9 cellular contexts compared by ENCODE assay signal in the genomic region with DNA sequence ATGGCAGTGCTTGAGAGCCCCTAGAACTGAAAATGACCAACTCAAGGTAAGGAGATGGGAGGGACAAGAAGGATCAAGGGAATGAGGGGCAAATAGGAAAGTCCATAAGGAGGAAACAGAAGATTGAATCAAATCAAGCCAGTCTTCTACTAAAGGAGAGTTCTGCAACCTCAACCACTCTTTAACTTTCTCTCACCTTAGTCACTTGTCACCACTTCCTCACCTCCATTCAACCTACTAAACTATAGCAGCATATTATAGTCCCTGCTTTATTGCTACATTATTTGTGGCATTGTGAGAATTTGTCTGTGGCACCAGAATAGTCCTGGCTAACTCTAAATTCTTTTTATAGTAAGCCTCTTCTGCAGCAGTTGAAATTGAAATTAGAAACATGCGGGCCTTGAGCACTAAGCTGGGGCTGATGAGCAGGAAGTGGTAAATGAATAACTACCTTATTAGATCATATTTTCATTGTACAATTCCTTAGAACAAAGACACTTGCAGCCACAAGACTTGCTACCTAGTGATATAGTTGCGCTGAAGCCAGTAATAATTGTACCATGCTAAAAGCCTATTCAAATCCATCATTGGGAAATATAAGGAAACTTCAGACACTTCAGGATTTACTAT.
DNase-seq lines count a peak whose midpoint lies in the region; ATAC-seq and TF ChIP-seq lines count a peak whose summit lies in the region.
"Had no signal": no experiment of that assay in that cellular context is flagged by ENCODE, and none has a peak within 500 bp of the region (broad histone marks: within the 10 kb centered on the region; RNA-seq: fewer than 3 reads in every experiment).

No MANE protein-coding gene starts in this region.

- H3K27me3 Mint-ChIP-seq in activated CD4-positive, alpha-beta T cell treated with anti-CD3 and anti-CD28 coated beads, Interleukin-2, amount 10 ng/mL, durations not matched to agents 7 days and 5 days = no peaks in the 10 kb centered on the region

- H3K27ac ChIP-seq in DND-41 (ENCODE audit: low read length) (peak overlapping the region; percentile 59; the same call in 1 of the 2 replicates), MM.1S (ENCODE audit: low read length) (no peak overlapping the region), sigmoid colon (no peak overlapping the region)

- no peak overlapping the region for H3K4me3 Mint-ChIP-seq in activated CD4-positive, alpha-beta T cell treated with anti-CD3 and anti-CD28 coated beads, Interleukin-2, amount 10 ng/mL, durations not matched to agents 7 days and 5 days

- peaks cover 13% of the 10 kb centered on the region; the same call in 1 of the 2 replicates for H3F3A ChIP-seq in MM.1S (ENCODE audit: insufficient read depth, low read length)

- H3K9me3 Mint-ChIP-seq in activated CD4-positive, alpha-beta T cell treated with anti-CD3 and anti-CD28 coated beads, Interleukin-2, amount 10 ng/mL, durations not matched to agents 7 days and 5 days = no peaks in the 10 kb centered on the region

- POLR2A ChIA-PET in activated CD4-positive, alpha-beta T cell treated with anti-CD3 and anti-CD28 coated beads, Interleukin-2, amount 10 ng/mL, durations not matched to agents 7 days and 5 days (lab: Charles Lee) = no interaction called here

- H3K36me3 ChIP-seq in DND-41 (ENCODE audit: insufficient read depth, low read length) (no peaks in the 10 kb centered on the region), MM.1S (replicated peaks; ENCODE audit: insufficient read depth, low read length) (no peaks in the 10 kb centered on the region), sigmoid colon (no peaks in the 10 kb centered on the region)

- H2AFZ ChIP-seq in DND-41 (ENCODE audit: low read depth, low read length) = no peak overlapping the region
- H2AFZ ChIP-seq in MM.1S (ENCODE audit: low read length) = no peak overlapping the region

- H3K4me2 ChIP-seq in DND-41 (ENCODE audit: insufficient read depth, low read length) (0 out of 2 replicates have a peak overlapping the region, but pooled peaks have one; percentile 20), MM.1S (ENCODE audit: low read depth, low read length) (peak overlapping the region; percentile 34)

- DNase-seq in DND-41 = peak; percentile 39
- DNase-seq in MM.1S = peak; percentile 74
- DNase-seq in fibroblast of the aortic adventitia (ENCODE audit: low read depth) = peak; percentile 8
- DNase-seq in sigmoid colon = no peak
- DNase-seq in sciatic nerve (ENCODE audit: low spot score) = no peak
- DNase-seq in activated CD4-positive, alpha-beta T cell treated with anti-CD3 and anti-CD28 coated beads, Interleukin-2, amount 10 ng/mL, durations not matched to agents 7 days and 5 days = no peak
- DNase-seq: DMS79 had no signal

- intact Hi-C loops in sigmoid colon (cut with DNase I) (no loop called here), sciatic nerve (cut with DNase I) (no loop called here)

- no peaks in the 10 kb centered on the region for H3K9me3 ChIP-seq in DND-41 (ENCODE audit: insufficient read depth, low read length, severe bottlenecking)
- H3K9me3 ChIP-seq in MM.1S (replicated peaks; ENCODE audit: insufficient read depth, low read length) = no peaks in the 10 kb centered on the region
- H3K9me3 ChIP-seq in sigmoid colon = no peaks in the 10 kb centered on the region

- TF ChIP-seq CTCF in DND-41 (IDR thresholded peaks at IDR 0.05; ENCODE audit: borderline replicate concordance, extremely low read depth, low read length, poor library complexity, severe bottlenecking) (no peak), MM.1S (IDR thresholded peaks at IDR 0.05; ENCODE audit: low read length) (no peak), fibroblast of the aortic adventitia (IDR thresholded peaks at IDR 0.05; ENCODE audit: insufficient read depth, low read length) (no peak), sigmoid colon (IDR thresholded peaks at IDR 0.05) (no peak)

- H3K9ac ChIP-seq in DND-41 (ENCODE audit: low read depth, low read length) (no peak overlapping the region; the same call in 1 of the 2 replicates), MM.1S (ENCODE audit: low read length) (no peak overlapping the region)

- H3K36me3 Mint-ChIP-seq in activated CD4-positive, alpha-beta T cell treated with anti-CD3 and anti-CD28 coated beads, Interleukin-2, amount 10 ng/mL, durations not matched to agents 7 days and 5 days (ENCODE audit: low read depth) = no peaks in the 10 kb centered on the region

- peaks cover 14% of the 10 kb centered on the region for H3K4me1 Mint-ChIP-seq in activated CD4-positive, alpha-beta T cell treated with anti-CD3 and anti-CD28 coated beads, Interleukin-2, amount 10 ng/mL, durations not matched to agents 7 days and 5 days

- WGBS in sigmoid colon, 2 donors = 22 to 28% methylated on average over 2 of the region's 2 CpGs

- TF ChIP-seq POLR2A in sigmoid colon (IDR thresholded peaks at IDR 0.05) = no peak

- H3K4me1 ChIP-seq in DND-41 (ENCODE audit: insufficient read depth, low read length) (peaks cover 36% of the 10 kb centered on the region), MM.1S (ENCODE audit: low read length) (peaks cover 31% of the 10 kb centered on the region), sigmoid colon (no peaks in the 10 kb centered on the region)

- no peak for TF ChIP-seq EP300 in sigmoid colon (IDR thresholded peaks at IDR 0.05)

- H3K79me2 ChIP-seq in DND-41 (ENCODE audit: insufficient read depth, low read length) = no peaks in the 10 kb centered on the region
- H3K79me2 ChIP-seq in MM.1S (ENCODE audit: low read length) = no peaks in the 10 kb centered on the region

- no peaks in the 10 kb centered on the region for H3K9me2 ChIP-seq in MM.1S (replicated peaks; ENCODE audit: insufficient read depth, low read length)

- H3K4me3 ChIP-seq in DND-41 (ENCODE audit: low read depth in 1 of 2, low read length in 2 of 2) (no peak overlapping the region), MM.1S (ENCODE audit: low read length) (no peak overlapping the region), fibroblast of the aortic adventitia (ENCODE audit: low read depth, low read length) (no peak overlapping the region), sigmoid colon (no peak overlapping the region)

- ATAC-seq in DND-41 (ENCODE audit: insufficient read depth, low read depth) (peak; percentile 91), GM21390 (IDR thresholded peaks at IDR 0.05; ENCODE audit: unreplicated experiment) (peak; percentile 88), sciatic nerve (no peak), GM18502 (IDR thresholded peaks at IDR 0.05; ENCODE audit: poor library complexity, unreplicated experiment) (no peak)

- H3K27me3 ChIP-seq in DND-41 (ENCODE audit: insufficient read depth, low read length, poor library complexity) = no peaks in the 10 kb centered on the region
- peaks cover 4% of the 10 kb centered on the region; the same call in 1 of the 2 replicates for H3K27me3 ChIP-seq in MM.1S (replicated peaks; ENCODE audit: insufficient read depth, low read length)
- no peaks in the 10 kb centered on the region for H3K27me3 ChIP-seq in sigmoid colon

- no peaks in the 10 kb centered on the region for H4K20me1 ChIP-seq in DND-41 (ENCODE audit: insufficient read depth, low read length)
- no peaks in the 10 kb centered on the region for H4K20me1 ChIP-seq in MM.1S (ENCODE audit: insufficient read depth, low read length)

- no peak overlapping the region for H3K27ac Mint-ChIP-seq in activated CD4-positive, alpha-beta T cell treated with anti-CD3 and anti-CD28 coated beads, Interleukin-2, amount 10 ng/mL, durations not matched to agents 7 days and 5 days

- CTCF ChIA-PET in activated CD4-positive, alpha-beta T cell treated with anti-CD3 and anti-CD28 coated beads, Interleukin-2, amount 10 ng/mL, durations not matched to agents 7 days and 5 days (lab: Charles Lee) = no interaction called here

Comparison
In these comparisons a context has a peak if more than half of its experiments do, and no peak if none do; other contexts are left out.
1. ATAC-seq: peak in DND-41 (single experiment) and GM21390 (single experiment); none in sciatic nerve (single experiment) and GM18502 (single experiment).
2. DNase-seq: peak in DND-41 (single experiment), MM.1S (single experiment) and fibroblast of the aortic adventitia (single experiment); none in sigmoid colon (single experiment), sciatic nerve (single experiment) and activated CD4-positive, alpha-beta T cell treated with anti-CD3 and anti-CD28 coated beads, Interleukin-2, amount 10 ng/mL, durations not matched to agents 7 days and 5 days (single experiment).